Comparison of ENCODE assay signal across 19 cellular contexts in genomic region chr13:63446329-63446728, GRCh38.
"Had no signal": no experiment of that assay in that cellular context is flagged by ENCODE, and none has a peak within 500 bp of the region (broad histone marks: within the 10 kb centered on the region; RNA-seq: fewer than 3 reads in every experiment).

No MANE protein-coding gene starts in this region.

- H3K27me3 ChIP-seq: esophagus muscularis mucosa, gastroesophageal sphincter, ovary, stomach, transverse colon had no signal

- H3K4me1 ChIP-seq: esophagus muscularis mucosa, gastroesophageal sphincter, stomach, transverse colon had no signal

- DNase-seq: effector memory CD4-positive, alpha-beta T cell; foreskin fibroblast; glutamatergic neuron; islet precursor cell; mammary epithelial cell; mucosa of descending colon; naive thymus-derived CD8-positive, alpha-beta T cell; ovary; right cardiac atrium; small intestine; stimulated activated CD4-positive, alpha-beta T cell treated with anti-CD3 and anti-CD28 coated beads, Interleukin-12 subunit alpha, Interleukin-12 subunit beta, amount 100 ng/mL, for 4 hours; stimulated activated naive CD4-positive, alpha-beta T cell; stomach; substantia nigra; transverse colon had no signal

- H3K36me3 ChIP-seq: esophagus muscularis mucosa, gastroesophageal sphincter, ovary, stomach, thoracic aorta, transverse colon had no signal

- H3K4me3 ChIP-seq: esophagus muscularis mucosa, gastroesophageal sphincter, mucosa of descending colon, ovary, stomach, thoracic aorta, transverse colon had no signal

- H3K9me3 ChIP-seq: esophagus muscularis mucosa, gastroesophageal sphincter, ovary, stomach, thoracic aorta, transverse colon had no signal

- H3K27ac ChIP-seq: epithelial cell of prostate, esophagus muscularis mucosa, gastroesophageal sphincter, ovary, stomach, thoracic aorta, transverse colon had no signal
